In genomic region chr12:21353487-21353886, GRCh38 we compare ENCODE assay signal across 1 cellular context.
TF ChIP-seq lines count a peak whose summit lies in the region.

No MANE protein-coding gene starts in this region.

TF ChIP-seq in WTC11, 78 proteins besides CTCF, POLR2A, EP300 and RAD21 (continued from another document):
- no peak for TF ChIP-seq STAT6 (CRISPR knock-in tag; conservative IDR thresholded peaks at IDR 0.05; ENCODE audit: low read depth)
- TF ChIP-seq E2F4 (CRISPR knock-in tag; IDR thresholded peaks at IDR 0.05; ENCODE audit: borderline replicate concordance, low read depth): no peak
